1 cellular context compared by ENCODE assay signal in genomic region chr7:73667344-73668102, GRCh38.
TF ChIP-seq lines count a peak whose summit lies in the region.

TSS of gene VPS37D (plus strand) at chr7:73667831. CDS start at chr7:73667959, 128 bp downstream.

TF ChIP-seq in HEK293, 187 proteins besides CTCF, POLR2A, EP300 and RAD21 (continued from another document):
- TF ChIP-seq ZNF146 (tag by site-specific recombination; IDR thresholded peaks at IDR 0.05) (no peak), ZNF10 (tag by site-specific recombination; IDR thresholded peaks at IDR 0.05) (0 out of 2 replicates have a peak, but pooled peaks have one; percentile 15), ZNF155 (tag by site-specific recombination; IDR thresholded peaks at IDR 0.05) (no peak), AEBP2 (tag by site-specific recombination; IDR thresholded peaks at IDR 0.05; ENCODE audit: borderline replicate concordance) (no peak), ZNF24 (tag by site-specific recombination; IDR thresholded peaks at IDR 0.05) (0 out of 2 replicates have a peak, but pooled peaks have one; percentile 44), ZNF580 (tag by site-specific recombination; IDR thresholded peaks at IDR 0.05) (peak; percentile 59; the same call in 1 of the 2 replicates), ZNF202 (tag by site-specific recombination; IDR thresholded peaks at IDR 0.05; ENCODE audit: borderline replicate concordance) (no peak), ZNF423 (tag by site-specific recombination; IDR thresholded peaks at IDR 0.05) (no peak), WT1 (tag by site-specific recombination; IDR thresholded peaks at IDR 0.05) (peak; percentile 44; the same call in 1 of the 2 replicates), INSM2 (tag by site-specific recombination; IDR thresholded peaks at IDR 0.05) (no peak), GFI1B (tag by site-specific recombination; IDR thresholded peaks at IDR 0.05) (no peak), ZNF658 (tag by site-specific recombination; IDR thresholded peaks at IDR 0.05) (no peak), BCL6B (tag by site-specific recombination; IDR thresholded peaks at IDR 0.05) (no peak), ZNF174 (tag by site-specific recombination; IDR thresholded peaks at IDR 0.05) (no peak), PRDM10 (tag by site-specific recombination; IDR thresholded peaks at IDR 0.05) (peak; percentile 47; the same call in 1 of the 2 replicates), HOXC10 (CRISPR knock-in tag; IDR thresholded peaks at IDR 0.05) (no peak), EGR2 (tag by site-specific recombination; IDR thresholded peaks at IDR 0.05; ENCODE audit: low read depth) (peak; percentile 21; the same call in 1 of the 2 replicates), BCL11A (tag by site-specific recombination; IDR thresholded peaks at IDR 0.05; ENCODE audit: low read depth) (no peak), ZNF830 (tag by site-specific recombination; IDR thresholded peaks at IDR 0.05; ENCODE audit: low read depth) (no peak), ZNF626 (tag by site-specific recombination; IDR thresholded peaks at IDR 0.05) (no peak), ZNF639 (tag by site-specific recombination; IDR thresholded peaks at IDR 0.05) (no peak; the same call in 1 of the 2 replicates), ZNF707 (tag by site-specific recombination; IDR thresholded peaks at IDR 0.05) (no peak), ZNF157 (tag by site-specific recombination; IDR thresholded peaks at IDR 0.05) (no peak), ZNF175 (tag by site-specific recombination; IDR thresholded peaks at IDR 0.05) (no peak), ZFHX2 (tag by site-specific recombination; conservative IDR thresholded peaks at IDR 0.05) (peak; percentile 68), PATZ1 (tag by site-specific recombination; IDR thresholded peaks at IDR 0.05) (peak; percentile 84), ZSCAN23 (tag by site-specific recombination; IDR thresholded peaks at IDR 0.05) (no peak), ZNF660 (tag by site-specific recombination; IDR thresholded peaks at IDR 0.05) (no peak; the same call in 1 of the 2 replicates), ZNF529 (tag by site-specific recombination; IDR thresholded peaks at IDR 0.05; ENCODE audit: insufficient replicate concordance) (no peak), ZNF2 (tag by site-specific recombination; IDR thresholded peaks at IDR 0.05) (no peak), GLIS2 (tag by site-specific recombination; IDR thresholded peaks at IDR 0.05) (peak; percentile 55; the same call in 1 of the 2 replicates), ZNF510 (tag by site-specific recombination; IDR thresholded peaks at IDR 0.05; ENCODE audit: insufficient replicate concordance) (no peak), ZNF791 (tag by site-specific recombination; IDR thresholded peaks at IDR 0.05) (no peak), ZBTB21 (tag by site-specific recombination; IDR thresholded peaks at IDR 0.05) (no peak), ZNF16 (tag by site-specific recombination; IDR thresholded peaks at IDR 0.05; ENCODE audit: low read depth) (peak; percentile 38; the same call in 1 of the 2 replicates), ZNF629 (tag by site-specific recombination; IDR thresholded peaks at IDR 0.05) (0 out of 2 replicates have a peak, but pooled peaks have one; percentile 17), MYNN (tag by site-specific recombination; IDR thresholded peaks at IDR 0.05; ENCODE audit: borderline replicate concordance) (no peak), ZNF621 (tag by site-specific recombination; IDR thresholded peaks at IDR 0.05) (no peak), ZNF777 (tag by site-specific recombination; IDR thresholded peaks at IDR 0.05; ENCODE audit: borderline replicate concordance) (no peak), ZNF692 (tag by site-specific recombination; IDR thresholded peaks at IDR 0.05) (no peak), ZSCAN30 (tag by site-specific recombination; IDR thresholded peaks at IDR 0.05) (peak; percentile 50; the same call in 1 of the 2 replicates), ZFP69B (tag by site-specific recombination; IDR thresholded peaks at IDR 0.05) (no peak), HOXA7 (CRISPR knock-in tag; IDR thresholded peaks at IDR 0.05; ENCODE audit: borderline replicate concordance) (no peak), ZNF391 (tag by site-specific recombination; IDR thresholded peaks at IDR 0.05; ENCODE audit: borderline replicate concordance, low read depth) (no peak), ZNF561 (tag by site-specific recombination; IDR thresholded peaks at IDR 0.05; ENCODE audit: borderline replicate concordance) (peak; percentile 65; the same call in 1 of the 2 replicates)
